ENCODE assay signal across 1 cellular context in the genomic region with DNA sequence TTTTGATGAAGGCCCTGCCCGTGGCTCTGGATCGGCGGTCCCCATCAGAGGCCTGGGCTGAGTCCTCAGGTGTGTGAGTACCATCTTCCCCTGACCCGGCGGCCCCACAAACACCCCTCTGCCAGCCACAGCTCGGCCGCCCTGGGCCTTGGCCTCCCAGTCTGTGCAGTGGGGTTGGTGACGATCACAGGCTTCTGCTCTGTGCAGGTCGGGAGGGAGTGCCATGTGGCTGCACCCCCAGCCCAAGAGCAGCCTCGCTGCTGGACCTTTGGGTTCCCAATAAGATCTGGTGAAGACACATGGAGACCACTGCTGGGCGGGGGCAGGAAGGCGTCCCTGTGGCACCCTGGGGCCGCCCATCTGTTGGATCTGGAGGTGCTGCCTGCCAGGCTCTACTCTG.
TF ChIP-seq lines count a peak whose summit lies in the region.

No MANE protein-coding gene starts in this region.

TF ChIP-seq in H1, 55 proteins besides CTCF, POLR2A, EP300 and RAD21:
- no peak for TF ChIP-seq CEBPB (IDR thresholded peaks at IDR 0.05; ENCODE audit: low read depth, low read length)
- TF ChIP-seq CTBP2 (IDR thresholded peaks at IDR 0.05; ENCODE audit: borderline replicate concordance, insufficient read depth, insufficient read length, low read length), result no peak
- no peak for TF ChIP-seq SIN3A (conservative IDR thresholded peaks at IDR 0.05 in 1 of 2, IDR thresholded peaks at IDR 0.05 in 1 of 2; ENCODE audit: low read depth in 1 of 2, low read length in 2 of 2)
- TF ChIP-seq CBX5 (IDR thresholded peaks at IDR 0.05; ENCODE audit: low read depth, low read length), result no peak
- TF ChIP-seq ASH2L (IDR thresholded peaks at IDR 0.05; ENCODE audit: low read length), result no peak
- TF ChIP-seq CBX8 (IDR thresholded peaks at IDR 0.05; ENCODE audit: borderline replicate concordance, low read depth, low read length), result no peak
- TF ChIP-seq, protein P1, sequence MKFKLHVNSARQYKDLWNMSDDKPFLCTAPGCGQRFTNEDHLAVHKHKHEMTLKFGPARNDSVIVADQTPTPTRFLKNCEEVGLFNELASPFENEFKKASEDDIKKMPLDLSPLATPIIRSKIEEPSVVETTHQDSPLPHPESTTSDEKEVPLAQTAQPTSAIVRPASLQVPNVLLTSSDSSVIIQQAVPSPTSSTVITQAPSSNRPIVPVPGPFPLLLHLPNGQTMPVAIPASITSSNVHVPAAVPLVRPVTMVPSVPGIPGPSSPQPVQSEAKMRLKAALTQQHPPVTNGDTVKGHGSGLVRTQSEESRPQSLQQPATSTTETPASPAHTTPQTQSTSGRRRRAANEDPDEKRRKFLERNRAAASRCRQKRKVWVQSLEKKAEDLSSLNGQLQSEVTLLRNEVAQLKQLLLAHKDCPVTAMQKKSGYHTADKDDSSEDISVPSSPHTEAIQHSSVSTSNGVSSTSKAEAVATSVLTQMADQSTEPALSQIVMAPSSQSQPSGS (IDR thresholded peaks at IDR 0.05; ENCODE audit: low read length), result no peak
- no peak for TF ChIP-seq TCF12 (IDR thresholded peaks at IDR 0.05; ENCODE audit: low read depth, low read length)
- no peak for TF ChIP-seq POLR2AphosphoS5 (IDR thresholded peaks at IDR 0.05; ENCODE audit: low read depth, low read length)
- no peak for TF ChIP-seq SIRT6 (IDR thresholded peaks at IDR 0.05; ENCODE audit: low read length)
- no peak for TF ChIP-seq YY1 (IDR thresholded peaks at IDR 0.05; ENCODE audit: low read depth, low read length)
- no peak for TF ChIP-seq RFX5 (IDR thresholded peaks at IDR 0.05; ENCODE audit: borderline replicate concordance, low read depth, low read length)
- TF ChIP-seq SUZ12 (IDR thresholded peaks at IDR 0.05; ENCODE audit: low read length), result no peak
- no peak for TF ChIP-seq JUN (IDR thresholded peaks at IDR 0.05; ENCODE audit: low read depth, low read length)
- TF ChIP-seq SP1 (IDR thresholded peaks at IDR 0.05; ENCODE audit: low read depth, low read length), result no peak
- TF ChIP-seq KDM4A (IDR thresholded peaks at IDR 0.05; ENCODE audit: low read depth, low read length, severe bottlenecking), result no peak
- TF ChIP-seq, protein P2, sequence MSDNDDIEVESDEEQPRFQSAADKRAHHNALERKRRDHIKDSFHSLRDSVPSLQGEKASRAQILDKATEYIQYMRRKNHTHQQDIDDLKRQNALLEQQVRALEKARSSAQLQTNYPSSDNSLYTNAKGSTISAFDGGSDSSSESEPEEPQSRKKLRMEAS (IDR thresholded peaks at IDR 0.05), result no peak
